ENCODE assay signal across 8 cellular contexts in the genomic region with DNA sequence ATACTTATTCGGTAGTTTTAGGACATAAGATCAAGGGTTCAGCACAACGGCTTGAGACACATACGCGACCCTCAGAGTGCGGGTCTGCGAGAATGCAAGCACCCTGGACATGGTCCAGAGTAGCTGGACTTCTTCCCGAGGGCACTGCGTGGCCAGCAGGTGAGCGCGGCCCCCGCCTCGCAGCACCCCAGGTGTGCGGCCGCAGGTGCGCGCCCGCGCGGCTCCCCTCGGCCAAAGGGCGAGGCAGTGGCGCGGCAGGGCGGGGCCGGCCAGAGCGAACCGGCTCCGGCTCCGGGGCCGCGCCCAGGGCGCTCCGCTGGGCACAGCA. TPM values are rescaled to one million over a fixed set of nuclear protein-coding genes. Genes with fewer than 3 reads are reported as not detected.
DNase-seq lines count a peak whose midpoint lies in the region; ATAC-seq and TF ChIP-seq lines count a peak whose summit lies in the region.

No MANE protein-coding gene starts in this region.

- intact Hi-C loops in activated naive CD4-positive, alpha-beta T cell treated with anti-CD3 and anti-CD28 coated beads for 36 hours (cut with micrococcal nuclease), result loop anchor here (1.0 to 10.0 kb wide), 7 partner anchors 34 to 1626 kb away; a partner anchor contains a TSS
- intact Hi-C loops in ascending aorta (cut with DNase I) (loop anchor here (5.0 to 10.0 kb wide), 2 partner anchors 136 to 292 kb away; a partner anchor contains a TSS), lower leg skin (cut with DNase I; ENCODE audit: low total_unique reads) (no loop called here)

- H3K9me3 Mint-ChIP-seq in activated naive CD4-positive, alpha-beta T cell treated with anti-CD3 and anti-CD28 coated beads for 36 hours, result no peaks in the 10 kb centered on the region
- H3K9me3 Mint-ChIP-seq in activated naive CD4-positive, alpha-beta T cell treated with anti-CD3 and anti-CD28 coated beads, Interleukin-2, amount 50 U/mL, for 72 hours, result no peaks in the 10 kb centered on the region
- no peaks in the 10 kb centered on the region for H3K9me3 Mint-ChIP-seq in type B pancreatic cell

- H3K4me3 Mint-ChIP-seq in activated naive CD4-positive, alpha-beta T cell treated with anti-CD3 and anti-CD28 coated beads for 36 hours, result peak overlapping the region; percentile 88
- peak overlapping the region; percentile 87 for H3K4me3 Mint-ChIP-seq in type B pancreatic cell

- H3K9me3 ChIP-seq in ascending aorta, result no peaks in the 10 kb centered on the region

- 1% methylated on average over 21 to 26 of the region's 33 CpGs for WGBS in lower leg skin, 2 donors

- H3K27ac ChIP-seq in ascending aorta, result peak overlapping the region in 1 of 2 donors; percentile 56

- H3K4me3 ChIP-seq in ascending aorta (peak overlapping the region; percentile 85 to 89), lower leg skin (ENCODE audit: low read depth, poor library complexity, severe bottlenecking) (peak overlapping the region; percentile 50)

- H3K27me3 Mint-ChIP-seq in activated naive CD4-positive, alpha-beta T cell treated with anti-CD3 and anti-CD28 coated beads for 36 hours (ENCODE audit: low read depth), result peaks cover 36% of the 10 kb centered on the region
- peaks cover 29% of the 10 kb centered on the region for H3K27me3 Mint-ChIP-seq in type B pancreatic cell

- TF ChIP-seq CTCF in ascending aorta (IDR thresholded peaks at IDR 0.05), result no peak
- no peak for TF ChIP-seq CTCF in lower leg skin (IDR thresholded peaks at IDR 0.05)
- no peak for TF ChIP-seq CTCF in type B pancreatic cell (conservative IDR thresholded peaks at IDR 0.05)

- H3K4me1 ChIP-seq in ascending aorta, result no peaks in the 10 kb centered on the region

- no peaks in the 10 kb centered on the region for H3K27me3 ChIP-seq in ascending aorta

- DNase-seq in activated naive CD4-positive, alpha-beta T cell treated with anti-CD3 and anti-CD28 coated beads for 36 hours, result no peak
- no peak for DNase-seq in activated naive CD4-positive, alpha-beta T cell treated with anti-CD3 and anti-CD28 coated beads, Interleukin-2, amount 50 U/mL, for 72 hours (ENCODE audit: low spot score in 2 of 2)
- no peak for DNase-seq in ascending aorta (ENCODE audit: low spot score in 2 of 2)
- DNase-seq in lower leg skin (ENCODE audit: low spot score in 2 of 2), result no peak
- DNase-seq in type B pancreatic cell (ENCODE audit: extremely low spot score, unreplicated experiment), result no peak
- no peak for DNase-seq in GDM1 (lab: John Stamatoyannopoulos, UW)
- DNase-seq in stimulated activated CD4-positive, alpha-beta T cell treated with anti-CD3 and anti-CD28 coated beads, Interleukin-12 subunit alpha, Interleukin-12 subunit beta, amount 100 ng/mL, for 4 hours, result no peak
- DNase-seq in COLO829 (ENCODE audit: low spot score), result no peak

- no peak for TF ChIP-seq POLR2A in lower leg skin (IDR thresholded peaks at IDR 0.05)

- H3K4me1 Mint-ChIP-seq in activated naive CD4-positive, alpha-beta T cell treated with anti-CD3 and anti-CD28 coated beads for 36 hours (ENCODE audit: low read depth), result no peaks in the 10 kb centered on the region
- peaks cover 4% of the 10 kb centered on the region for H3K4me1 Mint-ChIP-seq in type B pancreatic cell (ENCODE audit: unreplicated experiment)

- CTCF ChIA-PET in activated naive CD4-positive, alpha-beta T cell treated with anti-CD3 and anti-CD28 coated beads for 36 hours (lab: Charles Lee), result interaction anchor here (0.8 kb wide), 1 partner anchor 339 kb away, joined by 3 read pairs; no protein-coding TSS in a partner anchor

- no peak for ATAC-seq in activated naive CD4-positive, alpha-beta T cell treated with anti-CD3 and anti-CD28 coated beads, Interleukin-2, amount 50 U/mL, for 72 hours

- no peaks in the 10 kb centered on the region for H3K36me3 ChIP-seq in ascending aorta

- H3K27ac Mint-ChIP-seq in activated naive CD4-positive, alpha-beta T cell treated with anti-CD3 and anti-CD28 coated beads for 36 hours, result no peak overlapping the region
- H3K27ac Mint-ChIP-seq in activated naive CD4-positive, alpha-beta T cell treated with anti-CD3 and anti-CD28 coated beads, Interleukin-2, amount 50 U/mL, for 72 hours, result no peak overlapping the region
- peak overlapping the region; percentile 61 for H3K27ac Mint-ChIP-seq in type B pancreatic cell

- H3K36me3 Mint-ChIP-seq in activated naive CD4-positive, alpha-beta T cell treated with anti-CD3 and anti-CD28 coated beads for 36 hours (ENCODE audit: low read depth), result no peaks in the 10 kb centered on the region
- H3K36me3 Mint-ChIP-seq in activated naive CD4-positive, alpha-beta T cell treated with anti-CD3 and anti-CD28 coated beads, Interleukin-2, amount 50 U/mL, for 72 hours, result peaks cover 0 to 5% of the 10 kb centered on the region in 2 donors
- no peaks in the 10 kb centered on the region for H3K36me3 Mint-ChIP-seq in type B pancreatic cell

RNA-seq across cellular contexts. Expression of a gene that starts 0.3 kb away (rescaled TPM):
- total RNA-seq in activated naive CD4-positive, alpha-beta T cell treated with anti-CD3 and anti-CD28 coated beads for 36 hours, result under 1 TPM; 0.15 to 0.17 TPM
- under 1 TPM; 0.11 to 0.66 TPM for total RNA-seq in activated naive CD4-positive, alpha-beta T cell treated with anti-CD3 and anti-CD28 coated beads, Interleukin-2, amount 50 U/mL, for 72 hours
- total RNA-seq in ascending aorta (47.5 TPM), lower leg skin (10 to 100 TPM; 40.0 to 62.8 (median 52.0) TPM), type B pancreatic cell (ENCODE audit: low replicate concordance) (26.7 and 47.6 TPM in 2 replicates)

Comparison
In these comparisons a context has a peak if more than half of its experiments do, and no peak if none do; other contexts are left out.
1. RNA of a gene that starts 0.3 kb away (total RNA-seq): 40.0 to 62.8 TPM in lower leg skin, 47.5 TPM in ascending aorta (single experiment) and 26.7 to 47.6 TPM in type B pancreatic cell; 0.11 to 0.66 TPM in activated naive CD4-positive, alpha-beta T cell treated with anti-CD3 and anti-CD28 coated beads, Interleukin-2, amount 50 U/mL, for 72 hours and 0.15 to 0.17 TPM in activated naive CD4-positive, alpha-beta T cell treated with anti-CD3 and anti-CD28 coated beads for 36 hours; every median in the first group is over 10 times any median in the second.